Comparison of ENCODE assay signal across 1 cellular context in the genomic region with DNA sequence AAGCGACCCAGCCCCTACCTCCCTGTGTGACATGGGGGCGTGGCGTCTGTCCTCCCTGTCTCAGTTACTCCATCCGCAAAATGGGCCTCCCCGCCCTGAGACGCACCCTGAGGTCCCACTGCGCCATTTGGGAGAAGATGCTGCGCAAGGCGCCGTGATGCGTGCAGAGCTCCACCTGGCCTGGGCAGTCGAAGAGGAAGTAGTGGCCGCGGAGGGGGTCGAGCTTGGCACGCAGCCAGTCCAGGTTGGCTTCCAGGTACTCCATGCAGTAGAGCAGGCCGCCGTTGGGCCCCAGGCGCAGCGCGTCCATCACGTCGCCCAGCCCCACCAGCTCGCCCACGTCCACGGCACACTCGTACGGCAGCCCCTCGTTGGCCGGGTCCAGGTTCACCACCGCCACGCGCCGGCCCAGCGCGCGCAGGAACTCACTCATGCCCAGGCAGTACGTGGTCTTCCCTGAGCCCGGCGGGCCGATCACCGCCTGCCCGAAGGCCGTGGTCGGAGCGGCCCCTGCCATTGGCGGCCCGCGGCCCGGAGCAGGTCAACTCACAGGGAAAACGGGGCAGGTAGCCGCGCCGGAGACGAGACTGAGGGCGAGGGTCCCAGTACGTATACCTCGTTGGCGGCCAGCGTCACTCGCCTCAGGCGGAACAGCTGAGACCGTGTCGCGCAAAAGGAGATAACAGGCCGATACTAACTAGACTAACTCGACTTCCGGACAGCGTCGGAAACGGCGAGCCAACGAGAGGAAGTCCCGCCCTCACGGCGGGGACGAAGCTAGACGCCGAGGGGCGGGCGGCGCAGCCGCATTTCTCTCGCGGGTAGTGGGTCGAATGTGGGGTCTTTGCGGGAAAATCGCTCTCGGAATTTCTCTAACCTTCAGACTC.
TF ChIP-seq lines count a peak whose summit lies in the region.

Gene GPN2 (minus strand): TSS at position 704 of the 887 bp plus-strand sequence. CDS start 187 bp downstream, at position 517.

TF ChIP-seq in HepG2, 621 proteins besides CTCF, POLR2A, EP300 and RAD21 (continued from another document and continues in another):
- TF ChIP-seq ZNF850 (CRISPR knock-in tag; conservative IDR thresholded peaks at IDR 0.05) = no peak
- TF ChIP-seq ZNF101 (CRISPR knock-in tag; IDR thresholded peaks at IDR 0.05; ENCODE audit: borderline replicate concordance, low read depth) = peak; percentile 90; the same call in 1 of the 2 replicates
- no peak for TF ChIP-seq KLF11 (CRISPR knock-in tag; IDR thresholded peaks at IDR 0.05)
- TF ChIP-seq ZSCAN31 (CRISPR knock-in tag; IDR thresholded peaks at IDR 0.05; ENCODE audit: low read depth) = peak; percentile 92
- no peak for TF ChIP-seq HNF1A (IDR thresholded peaks at IDR 0.05; ENCODE audit: low read depth)
- peak; percentile 66; the same call in 1 of the 2 replicates for TF ChIP-seq HNF1A (CRISPR knock-in tag; IDR thresholded peaks at IDR 0.05; ENCODE audit: borderline replicate concordance)
- no peak for TF ChIP-seq TEF (CRISPR knock-in tag; IDR thresholded peaks at IDR 0.05)
- TF ChIP-seq ZNF563 (CRISPR knock-in tag; IDR thresholded peaks at IDR 0.05) = peak; percentile 94
- peak; percentile 71; the same call in 1 of the 2 replicates for TF ChIP-seq HNRNPL (IDR thresholded peaks at IDR 0.05; ENCODE audit: low read depth, low read length)
- no peak; the same call in 1 of the 2 replicates for TF ChIP-seq ZNF839 (CRISPR knock-in tag; IDR thresholded peaks at IDR 0.05; ENCODE audit: borderline replicate concordance)
- TF ChIP-seq, protein P1, sequence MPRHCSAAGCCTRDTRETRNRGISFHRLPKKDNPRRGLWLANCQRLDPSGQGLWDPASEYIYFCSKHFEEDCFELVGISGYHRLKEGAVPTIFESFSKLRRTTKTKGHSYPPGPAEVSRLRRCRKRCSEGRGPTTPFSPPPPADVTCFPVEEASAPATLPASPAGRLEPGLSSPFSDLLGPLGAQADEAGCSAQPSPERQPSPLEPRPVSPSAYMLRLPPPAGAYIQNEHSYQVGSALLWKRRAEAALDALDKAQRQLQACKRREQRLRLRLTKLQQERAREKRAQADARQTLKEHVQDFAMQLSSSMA (CRISPR knock-in tag; IDR thresholded peaks at IDR 0.05) = peak; percentile 94; the same call in 1 of the 2 replicates
- TF ChIP-seq ZZZ3 (CRISPR knock-in tag; IDR thresholded peaks at IDR 0.05; ENCODE audit: borderline replicate concordance) = peak; percentile 87; the same call in 1 of the 2 replicates
- TF ChIP-seq SIX4 (CRISPR knock-in tag; IDR thresholded peaks at IDR 0.05) = no peak
- TF ChIP-seq ZNF652 (CRISPR knock-in tag; IDR thresholded peaks at IDR 0.05; ENCODE audit: borderline replicate concordance, low read depth) = no peak
- no peak for TF ChIP-seq ZNF644 (CRISPR knock-in tag; IDR thresholded peaks at IDR 0.05; ENCODE audit: low read depth)
- no peak; the same call in 1 of the 2 replicates for TF ChIP-seq CBX5 (CRISPR knock-in tag; IDR thresholded peaks at IDR 0.05; ENCODE audit: borderline replicate concordance)
- peak; percentile 75 for TF ChIP-seq NR2C2 (CRISPR knock-in tag; IDR thresholded peaks at IDR 0.05; ENCODE audit: borderline replicate concordance)
- peak; percentile 84 for TF ChIP-seq YEATS2 (CRISPR knock-in tag; IDR thresholded peaks at IDR 0.05; ENCODE audit: borderline replicate concordance)
- TF ChIP-seq HNRNPLL (IDR thresholded peaks at IDR 0.05; ENCODE audit: low read depth, low read length, poor library complexity, severe bottlenecking) = peak; percentile 86
- peak; percentile 92 for TF ChIP-seq CSRNP1 (CRISPR knock-in tag; IDR thresholded peaks at IDR 0.05)
- peak; percentile 12 for TF ChIP-seq ZEB1 (IDR thresholded peaks at IDR 0.05; ENCODE audit: insufficient replicate concordance, low read depth)
- no peak for TF ChIP-seq ZNF264 (CRISPR knock-in tag; IDR thresholded peaks at IDR 0.05)
- TF ChIP-seq TEAD3 (CRISPR knock-in tag; optimal IDR thresholded peaks at IDR 0.05; ENCODE audit: borderline replicate concordance) = peak; percentile 35
- TF ChIP-seq EHMT2 (IDR thresholded peaks at IDR 0.05; ENCODE audit: borderline replicate concordance, low read depth, low read length) = no peak
- peak; percentile 65 for TF ChIP-seq ZNF547 (CRISPR knock-in tag; IDR thresholded peaks at IDR 0.05)
- TF ChIP-seq STAT5B (CRISPR knock-in tag; IDR thresholded peaks at IDR 0.05) = 0 out of 2 replicates have a peak, but pooled peaks have one; percentile 17
- TF ChIP-seq ZNF275 (CRISPR knock-in tag; IDR thresholded peaks at IDR 0.05; ENCODE audit: borderline replicate concordance) = peak; percentile 70; the same call in 1 of the 2 replicates
- peak; percentile 67 for TF ChIP-seq DR1 (CRISPR knock-in tag; IDR thresholded peaks at IDR 0.05)
- peak; percentile 21 for TF ChIP-seq GFI1 (CRISPR knock-in tag; IDR thresholded peaks at IDR 0.05; ENCODE audit: borderline replicate concordance)
- no peak for TF ChIP-seq ZNF639 (CRISPR knock-in tag; conservative IDR thresholded peaks at IDR 0.05)
- TF ChIP-seq ZNF670 (CRISPR knock-in tag; IDR thresholded peaks at IDR 0.05; ENCODE audit: borderline replicate concordance) = no peak
- TF ChIP-seq MXI1 (IDR thresholded peaks at IDR 0.05; ENCODE audit: borderline replicate concordance, low read depth, low read length) = no peak; the same call in 2 of the 3 replicates
- TF ChIP-seq ZNF496 (CRISPR knock-in tag; IDR thresholded peaks at IDR 0.05; ENCODE audit: insufficient replicate concordance) = no peak
- TF ChIP-seq POLR2AphosphoS5 (IDR thresholded peaks at IDR 0.05; ENCODE audit: low read depth, low read length) = peak; percentile 97
- TF ChIP-seq, protein P2, sequence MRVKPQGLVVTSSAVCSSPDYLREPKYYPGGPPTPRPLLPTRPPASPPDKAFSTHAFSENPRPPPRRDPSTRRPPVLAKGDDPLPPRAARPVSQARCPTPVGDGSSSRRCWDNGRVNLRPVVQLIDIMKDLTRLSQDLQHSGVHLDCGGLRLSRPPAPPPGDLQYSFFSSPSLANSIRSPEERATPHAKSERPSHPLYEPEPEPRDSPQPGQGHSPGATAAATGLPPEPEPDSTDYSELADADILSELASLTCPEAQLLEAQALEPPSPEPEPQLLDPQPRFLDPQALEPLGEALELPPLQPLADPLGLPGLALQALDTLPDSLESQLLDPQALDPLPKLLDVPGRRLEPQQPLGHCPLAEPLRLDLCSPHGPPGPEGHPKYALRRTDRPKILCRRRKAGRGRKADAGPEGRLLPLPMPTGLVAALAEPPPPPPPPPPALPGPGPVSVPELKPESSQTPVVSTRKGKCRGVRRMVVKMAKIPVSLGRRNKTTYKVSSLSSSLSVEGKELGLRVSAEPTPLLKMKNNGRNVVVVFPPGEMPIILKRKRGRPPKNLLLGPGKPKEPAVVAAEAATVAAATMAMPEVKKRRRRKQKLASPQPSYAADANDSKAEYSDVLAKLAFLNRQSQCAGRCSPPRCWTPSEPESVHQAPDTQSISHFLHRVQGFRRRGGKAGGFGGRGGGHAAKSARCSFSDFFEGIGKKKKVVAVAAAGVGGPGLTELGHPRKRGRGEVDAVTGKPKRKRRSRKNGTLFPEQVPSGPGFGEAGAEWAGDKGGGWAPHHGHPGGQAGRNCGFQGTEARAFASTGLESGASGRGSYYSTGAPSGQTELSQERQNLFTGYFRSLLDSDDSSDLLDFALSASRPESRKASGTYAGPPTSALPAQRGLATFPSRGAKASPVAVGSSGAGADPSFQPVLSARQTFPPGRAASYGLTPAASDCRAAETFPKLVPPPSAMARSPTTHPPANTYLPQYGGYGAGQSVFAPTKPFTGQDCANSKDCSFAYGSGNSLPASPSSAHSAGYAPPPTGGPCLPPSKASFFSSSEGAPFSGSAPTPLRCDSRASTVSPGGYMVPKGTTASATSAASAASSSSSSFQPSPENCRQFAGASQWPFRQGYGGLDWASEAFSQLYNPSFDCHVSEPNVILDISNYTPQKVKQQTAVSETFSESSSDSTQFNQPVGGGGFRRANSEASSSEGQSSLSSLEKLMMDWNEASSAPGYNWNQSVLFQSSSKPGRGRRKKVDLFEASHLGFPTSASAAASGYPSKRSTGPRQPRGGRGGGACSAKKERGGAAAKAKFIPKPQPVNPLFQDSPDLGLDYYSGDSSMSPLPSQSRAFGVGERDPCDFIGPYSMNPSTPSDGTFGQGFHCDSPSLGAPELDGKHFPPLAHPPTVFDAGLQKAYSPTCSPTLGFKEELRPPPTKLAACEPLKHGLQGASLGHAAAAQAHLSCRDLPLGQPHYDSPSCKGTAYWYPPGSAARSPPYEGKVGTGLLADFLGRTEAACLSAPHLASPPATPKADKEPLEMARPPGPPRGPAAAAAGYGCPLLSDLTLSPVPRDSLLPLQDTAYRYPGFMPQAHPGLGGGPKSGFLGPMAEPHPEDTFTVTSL (CRISPR knock-in tag; IDR thresholded peaks at IDR 0.05; ENCODE audit: borderline replicate concordance) = no peak
- TF ChIP-seq ZSCAN12 (CRISPR knock-in tag; IDR thresholded peaks at IDR 0.05) = 0 out of 2 replicates have a peak, but pooled peaks have one; percentile 37
- TF ChIP-seq, protein P3, sequence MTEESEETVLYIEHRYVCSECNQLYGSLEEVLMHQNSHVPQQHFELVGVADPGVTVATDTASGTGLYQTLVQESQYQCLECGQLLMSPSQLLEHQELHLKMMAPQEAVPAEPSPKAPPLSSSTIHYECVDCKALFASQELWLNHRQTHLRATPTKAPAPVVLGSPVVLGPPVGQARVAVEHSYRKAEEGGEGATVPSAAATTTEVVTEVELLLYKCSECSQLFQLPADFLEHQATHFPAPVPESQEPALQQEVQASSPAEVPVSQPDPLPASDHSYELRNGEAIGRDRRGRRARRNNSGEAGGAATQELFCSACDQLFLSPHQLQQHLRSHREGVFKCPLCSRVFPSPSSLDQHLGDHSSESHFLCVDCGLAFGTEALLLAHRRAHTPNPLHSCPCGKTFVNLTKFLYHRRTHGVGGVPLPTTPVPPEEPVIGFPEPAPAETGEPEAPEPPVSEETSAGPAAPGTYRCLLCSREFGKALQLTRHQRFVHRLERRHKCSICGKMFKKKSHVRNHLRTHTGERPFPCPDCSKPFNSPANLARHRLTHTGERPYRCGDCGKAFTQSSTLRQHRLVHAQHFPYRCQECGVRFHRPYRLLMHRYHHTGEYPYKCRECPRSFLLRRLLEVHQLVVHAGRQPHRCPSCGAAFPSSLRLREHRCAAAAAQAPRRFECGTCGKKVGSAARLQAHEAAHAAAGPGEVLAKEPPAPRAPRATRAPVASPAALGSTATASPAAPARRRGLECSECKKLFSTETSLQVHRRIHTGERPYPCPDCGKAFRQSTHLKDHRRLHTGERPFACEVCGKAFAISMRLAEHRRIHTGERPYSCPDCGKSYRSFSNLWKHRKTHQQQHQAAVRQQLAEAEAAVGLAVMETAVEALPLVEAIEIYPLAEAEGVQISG (CRISPR knock-in tag; IDR thresholded peaks at IDR 0.05) = peak; percentile 87
